Comparison of ENCODE assay signal across 10 cellular contexts in genomic region chr1:44798481-44799365, GRCh38. TPM values are rescaled to one million over a fixed set of nuclear protein-coding genes. Genes with fewer than 3 reads are reported as not detected.
DNase-seq lines count a peak whose midpoint lies in the region; ATAC-seq, FAIRE-seq and TF ChIP-seq lines count a peak whose summit lies in the region.
"Had no signal": no experiment of that assay in that cellular context is flagged by ENCODE, and none has a peak within 500 bp of the region (broad histone marks: within the 10 kb centered on the region; RNA-seq: fewer than 3 reads in every experiment).

No MANE protein-coding gene starts in this region.

- H3K27me3 Mint-ChIP-seq in stimulated activated memory B cell treated with anti-CD40 and anti-IgM and Interleukin-4, amounts not matched to agents 10 μg/mL and 1 μg/mL and 100 μg/mL, for 72 hours, result no peaks in the 10 kb centered on the region

- peaks cover 20% of the 10 kb centered on the region for H3K36me3 Mint-ChIP-seq in stimulated activated memory B cell treated with anti-CD40 and anti-IgM and Interleukin-4, amounts not matched to agents 10 μg/mL and 1 μg/mL and 100 μg/mL, for 72 hours

- H3K4me3 ChIP-seq in SK-N-SH (ENCODE audit: low read depth in 2 of 2, low read length in 1 of 2) (no peak overlapping the region), OCI-LY3 (ENCODE audit: low read length) (no peak overlapping the region), heart right ventricle (no peak overlapping the region)

- TF ChIP-seq CTCF in SK-N-SH (IDR thresholded peaks at IDR 0.05) (no peak), OCI-LY3 (IDR thresholded peaks at IDR 0.05; ENCODE audit: low read depth, low read length) (no peak), heart right ventricle (IDR thresholded peaks at IDR 0.05) (no peak)

- H3K9me2 ChIP-seq in SK-N-SH, result no peaks in the 10 kb centered on the region

- H3K27me3 ChIP-seq in SK-N-SH (ENCODE audit: insufficient read depth) (no peaks in the 10 kb centered on the region), OCI-LY3 (ENCODE audit: low read depth, low read length) (no peaks in the 10 kb centered on the region), heart right ventricle (no peaks in the 10 kb centered on the region)

- H3K4me1 ChIP-seq in SK-N-SH (ENCODE audit: control insufficient read depth in 1 of 2, insufficient read depth in 2 of 2, low read depth in 1 of 2, low read length in 1 of 2) (peaks cover 11 to 20% of the 10 kb centered on the region in 2 experiments; a peak in 2 of 4 replicates), OCI-LY3 (ENCODE audit: low read length) (peaks cover 23% of the 10 kb centered on the region), heart right ventricle (peaks cover 11 to 38% (median 30%) of the 10 kb centered on the region in 9 donors)

- CTCF ChIA-PET in SK-N-SH (lab: Yijun Ruan, JAX), result interaction anchor here (0.6 to 1.2 kb wide), 2 partner anchors 10 to 23 kb away, joined by 3 read pairs; partner anchors contain the start of gene RPS8

- H3K4me1 Mint-ChIP-seq in stimulated activated memory B cell treated with anti-CD40 and anti-IgM and Interleukin-4, amounts not matched to agents 10 μg/mL and 1 μg/mL and 100 μg/mL, for 72 hours, result peaks cover 23% of the 10 kb centered on the region

- TF ChIP-seq EP300 in SK-N-SH (IDR thresholded peaks at IDR 0.05; ENCODE audit: borderline replicate concordance in 1 of 2, low read depth in 1 of 2, low read length in 1 of 2), result no peak

- DNase-seq in SK-N-SH, result no peak
- no peak for DNase-seq in heart right ventricle
- DNase-seq in RCC 7860 (ENCODE audit: low spot score), result no peak
- no peak for DNase-seq in NCI-H446 treated with DMSO at 0.1 percent for 48 hours (lab: John Stamatoyannopoulos, UW)
- DNase-seq in stimulated activated CD4-positive, alpha-beta T cell treated with anti-CD3 and anti-CD28 coated beads, Interleukin-1b, Interleukin-23, amount 100 ng/mL, for 48 hours, result no peak
- DNase-seq: stimulated activated CD4-positive, alpha-beta T cell treated with anti-CD3 and anti-CD28 coated beads, Interleukin-15, amount 100 ng/mL, for 24 hours had no signal

- FAIRE-seq in RCC 7860 (lab: Jason Lieb, UNC), result no peak

- TF ChIP-seq RAD21 in SK-N-SH (IDR thresholded peaks at IDR 0.05; ENCODE audit: low read length), result no peak

- peak overlapping the region; percentile 91 for H3K4me3 Mint-ChIP-seq in stimulated activated memory B cell treated with anti-CD40 and anti-IgM and Interleukin-4, amounts not matched to agents 10 μg/mL and 1 μg/mL and 100 μg/mL, for 72 hours

- peaks cover 11% of the 10 kb centered on the region for H3F3A ChIP-seq in SK-N-SH (replicated peaks; ENCODE audit: insufficient read depth)

- H4K20me1 ChIP-seq in SK-N-SH (ENCODE audit: insufficient read depth) (peaks cover 32% of the 10 kb centered on the region), OCI-LY3 (ENCODE audit: insufficient read depth, low read length) (peaks cover 11% of the 10 kb centered on the region)

- H3K9me3 ChIP-seq in SK-N-SH, result no peaks in the 10 kb centered on the region
- H3K9me3 ChIP-seq in OCI-LY3 (ENCODE audit: insufficient read depth, low read length), result no peaks in the 10 kb centered on the region
- H3K9me3 ChIP-seq in heart right ventricle, result no peaks in the 10 kb centered on the region

- H3K79me2 ChIP-seq in SK-N-SH (ENCODE audit: insufficient read depth) (peaks cover 35% of the 10 kb centered on the region), OCI-LY3 (ENCODE audit: low read length) (peaks cover 36% of the 10 kb centered on the region)

- intact Hi-C loops in heart right ventricle (cut with DNase I), result loop anchor here in 5 of 10 donors (2.0 to 10.0 kb wide), 6 partner anchors 22 to 506 kb away; partner anchors contain the start of genes HECTD3 (in 3 of the 5) and UROD (in 3 of the 5)

- H3K36me3 ChIP-seq in SK-N-SH (replicated peaks in 1 of 2; ENCODE audit: control insufficient read depth in 1 of 2, insufficient read depth in 2 of 2, low read length in 1 of 2) (peaks cover 18 to 20% of the 10 kb centered on the region in 2 experiments), OCI-LY3 (replicated peaks; ENCODE audit: low read depth, low read length) (peaks cover 28% of the 10 kb centered on the region), heart right ventricle (peaks cover 0 to 17% (median 12%) of the 10 kb centered on the region in 9 donors)

- H3K27ac Mint-ChIP-seq in stimulated activated memory B cell treated with anti-CD40 and anti-IgM and Interleukin-4, amounts not matched to agents 10 μg/mL and 1 μg/mL and 100 μg/mL, for 72 hours, result peak overlapping the region; percentile 95

- H3K4me2 ChIP-seq in SK-N-SH (0 out of 2 replicates have a peak overlapping the region, but pooled peaks have one; percentile 76), OCI-LY3 (ENCODE audit: low read length) (no peak overlapping the region)

- no peak overlapping the region for H3K9ac ChIP-seq in SK-N-SH
- H3K9ac ChIP-seq in OCI-LY3 (ENCODE audit: low read length), result no peak overlapping the region

- H3K9me3 Mint-ChIP-seq in stimulated activated memory B cell treated with anti-CD40 and anti-IgM and Interleukin-4, amounts not matched to agents 10 μg/mL and 1 μg/mL and 100 μg/mL, for 72 hours, result no peaks in the 10 kb centered on the region

- H2AFZ ChIP-seq in SK-N-SH (ENCODE audit: low read depth) (0 out of 2 replicates have a peak overlapping the region, but pooled peaks have one; percentile 27), OCI-LY3 (ENCODE audit: low read depth, low read length) (0 out of 2 replicates have a peak overlapping the region, but pooled peaks have one; percentile 30)

- ATAC-seq in SK-N-SH treated with all-trans-retinoic acid at 6 μM for 48 hours, result no peak
- no peak for ATAC-seq in heart right ventricle
- no peak for ATAC-seq in stimulated activated memory B cell treated with anti-CD40 and anti-IgM and Interleukin-4, amounts not matched to agents 10 μg/mL and 1 μg/mL and 100 μg/mL, for 72 hours

- POLR2A ChIA-PET in SK-N-SH (lab: Yijun Ruan, JAX), result interaction anchor here (0.9 to 2.3 kb wide), 3 partner anchors 10 to 23 kb away, joined by 3 to 29 read pairs (median 3); partner anchors contain the start of gene BTBD19

- WGBS in SK-N-SH (ENCODE audit: low lambda C conversion rate), result 89% methylated on average over 10 of the region's 10 CpGs
- WGBS in heart right ventricle, 2 donors, result 88 to 90% methylated on average over 10 of the region's 10 CpGs

- H3K27ac ChIP-seq in SK-N-SH (ENCODE audit: low read depth in 2 of 2, low read length in 1 of 2) (peak overlapping the region; percentile 45 to 100), OCI-LY3 (ENCODE audit: low read length) (no peak overlapping the region), heart right ventricle (peak overlapping the region in 8 of 10 donors; percentile 90 to 100 (median 96))

TF ChIP-seq in SK-N-SH, 30 proteins besides CTCF, POLR2A, EP300 and RAD21 (continues in another document):
- TF ChIP-seq GATA2 (CRISPR knock-in tag; IDR thresholded peaks at IDR 0.05), result no peak
- TF ChIP-seq USF1 (IDR thresholded peaks at IDR 0.05; ENCODE audit: borderline replicate concordance, low read depth), result no peak
- no peak for TF ChIP-seq ELF1 (IDR thresholded peaks at IDR 0.05)
- TF ChIP-seq TCF12 (IDR thresholded peaks at IDR 0.05), result no peak
- TF ChIP-seq YY1 (IDR thresholded peaks at IDR 0.05; ENCODE audit: low read depth), result no peak

TF ChIP-seq in SK-N-SH treated with all-trans-retinoic acid at 6 μM for 48 hours, 23 proteins besides CTCF, POLR2A, EP300 and RAD21 (continues in another document):
- no peak for TF ChIP-seq PATZ1 (CRISPR knock-in tag; IDR thresholded peaks at IDR 0.05; ENCODE audit: borderline replicate concordance)
- no peak for TF ChIP-seq TCF4 (CRISPR knock-in tag; IDR thresholded peaks at IDR 0.05; ENCODE audit: borderline replicate concordance)
- TF ChIP-seq ZNF565 (CRISPR knock-in tag; conservative IDR thresholded peaks at IDR 0.05; ENCODE audit: low read depth), result no peak

RNA-seq across cellular contexts. Expression of gene PLK3, which starts 1.5 kb away (rescaled TPM):
- polyA plus RNA-seq in SK-N-SH (2012; rRNA removed) (68.3 and 82.8 TPM in 2 replicates), heart right ventricle (10 to 100 TPM in 1 of 2 donors, 1 to 10 TPM in 1; 8.7 to 12.7 TPM)
- 26.5 and 37.1 TPM in 2 replicates for polyA plus RNA-seq in SK-N-SH (2012; cell fraction: cytosol; rRNA removed)
- polyA plus RNA-seq in SK-N-SH (2012; cell fraction: nucleus; rRNA removed), result 295 and 317 TPM in 2 replicates
- total RNA-seq in heart right ventricle, result 10 to 100 TPM in 1 of 10 donors, 1 to 10 TPM in 9; 2.9 to 10.3 (median 6.8) TPM

RNA-seq across cellular contexts. Expression of gene DYNLT4, which starts 8.4 kb away (rescaled TPM):
- 0.37 and 0.61 TPM in 2 replicates for polyA plus RNA-seq in SK-N-SH (2012; rRNA removed)
- polyA plus RNA-seq in SK-N-SH (2012; cell fraction: cytosol; rRNA removed), result 0.15 and 0.29 TPM in 2 replicates
- polyA plus RNA-seq in SK-N-SH (2012; cell fraction: nucleus; rRNA removed), result 1.4 and 3.2 TPM in 2 replicates
- total RNA-seq in heart right ventricle, result 1 to 10 TPM in 3 of 10 donors, under 1 TPM in 5, not detected in 2; 0.51 to 2.0 (median 0.71) TPM
- 1 to 10 TPM in 1 of 2 donors, under 1 TPM in 1; 0.59 to 1.8 TPM for polyA plus RNA-seq in heart right ventricle
- total RNA-seq: activated CD8-positive, alpha-beta memory T cell treated with anti-CD3 and anti-CD28 coated beads for 36 hours had no signal

RNA-seq across cellular contexts. Expression of gene BTBD19, which starts 9.6 kb away (rescaled TPM):
- 36.9 and 37.9 TPM in 2 replicates for polyA plus RNA-seq in SK-N-SH (2012; rRNA removed)
- 7.5 and 10.1 TPM in 2 replicates for polyA plus RNA-seq in SK-N-SH (2012; cell fraction: cytosol; rRNA removed)
- 265 and 277 TPM in 2 replicates for polyA plus RNA-seq in SK-N-SH (2012; cell fraction: nucleus; rRNA removed)
- 1 to 10 TPM; 1.8 to 4.1 (median 3.2) TPM for total RNA-seq in heart right ventricle
- 10 to 100 TPM in 1 of 2 donors, 1 to 10 TPM in 1; 2.2 to 12.5 TPM for polyA plus RNA-seq in heart right ventricle

RNA-seq across cellular contexts. Expression of gene BEST4, which starts 10.8 kb away (rescaled TPM):
- polyA plus RNA-seq in SK-N-SH (2012; rRNA removed) (0.08 and 0.12 TPM in 2 replicates), heart right ventricle (under 1 TPM; 0.07 to 0.44 TPM)
- polyA plus RNA-seq in SK-N-SH (2012; cell fraction: cytosol; rRNA removed), result 0.01 and 0.06 TPM in 2 replicates
- polyA plus RNA-seq in SK-N-SH (2012; cell fraction: nucleus; rRNA removed), result 0.89 and 1.4 TPM in 2 replicates
- under 1 TPM in 5 of 10 donors, not detected in 5; 0.11 to 0.31 (median 0.16) TPM for total RNA-seq in heart right ventricle

RNA-seq across cellular contexts. Expression of gene RPS8, which starts 23.4 kb away (rescaled TPM):
- 3,303 and 3,363 TPM in 2 replicates for polyA plus RNA-seq in SK-N-SH (2012; rRNA removed)
- 3,525 and 3,641 TPM in 2 replicates for polyA plus RNA-seq in SK-N-SH (2012; cell fraction: cytosol; rRNA removed)
- polyA plus RNA-seq in SK-N-SH (2012; cell fraction: nucleus; rRNA removed), result 887 and 945 TPM in 2 replicates
- 1,000 to 10,000 TPM in 1 of 10 donors, 100 to 1,000 TPM in 9; 587 to 1,039 (median 681) TPM for total RNA-seq in heart right ventricle
- polyA plus RNA-seq in heart right ventricle, result 1,000 to 10,000 TPM; 1,461 to 1,942 TPM
